9 cellular contexts compared by ENCODE assay signal in genomic region chr3:49415931-49416601, GRCh38.
A peak's percentile ranks its signal among the peaks of the same experiment; 100 is the strongest.
DNase-seq lines count a peak whose midpoint lies in the region; ATAC-seq lines count a peak whose summit lies in the region.
"Had no signal": no experiment of that assay in that cellular context is flagged by ENCODE, and none has a peak within 500 bp of the region (broad histone marks: within the 10 kb centered on the region; RNA-seq: fewer than 3 reads in every experiment).

No MANE protein-coding gene starts in this region.

- H3K27ac Mint-ChIP-seq in stimulated activated memory B cell treated with anti-CD40 and anti-IgM and Interleukin-4, amounts not matched to agents 10 μg/mL and 1 μg/mL and 100 μg/mL, for 72 hours, result peak overlapping the region; percentile 81

- H3K9me3 Mint-ChIP-seq in stimulated activated memory B cell treated with anti-CD40 and anti-IgM and Interleukin-4, amounts not matched to agents 10 μg/mL and 1 μg/mL and 100 μg/mL, for 72 hours, result no peaks in the 10 kb centered on the region

- ATAC-seq in stimulated activated memory B cell treated with anti-CD40 and anti-IgM and Interleukin-4, amounts not matched to agents 10 μg/mL and 1 μg/mL and 100 μg/mL, for 72 hours, result peak; percentile 60
- ATAC-seq: A549 had no signal

- peak overlapping the region; percentile 45 for H3K4me3 Mint-ChIP-seq in stimulated activated memory B cell treated with anti-CD40 and anti-IgM and Interleukin-4, amounts not matched to agents 10 μg/mL and 1 μg/mL and 100 μg/mL, for 72 hours

- peaks cover 64% of the 10 kb centered on the region for H3K4me1 Mint-ChIP-seq in stimulated activated memory B cell treated with anti-CD40 and anti-IgM and Interleukin-4, amounts not matched to agents 10 μg/mL and 1 μg/mL and 100 μg/mL, for 72 hours

- no peaks in the 10 kb centered on the region for H3K27me3 Mint-ChIP-seq in stimulated activated memory B cell treated with anti-CD40 and anti-IgM and Interleukin-4, amounts not matched to agents 10 μg/mL and 1 μg/mL and 100 μg/mL, for 72 hours

- peak; percentile 72 for DNase-seq in SIG-M5 treated with dmso at 0.1 percent for 504 hours (lab: John Stamatoyannopoulos, UW; ENCODE audit: unreplicated experiment)
- no peak for DNase-seq in SIG-M5 (lab: John Stamatoyannopoulos, UW)
- peak; percentile 33 to 52 for DNase-seq in activated CD8-positive, alpha-beta memory T cell treated with anti-CD3 and anti-CD28 coated beads for 4 hours (ENCODE audit: low read depth in 2 of 2)
- DNase-seq in left kidney (ENCODE audit: low read depth, low spot score), result peak; percentile 78
- no peak for DNase-seq in NCI-H1436 treated with DMSO at 0.1 percent for 48 hours (lab: John Stamatoyannopoulos, UW)
- no peak for DNase-seq in NCI-H69 (lab: John Stamatoyannopoulos, UW)
- DNase-seq in middle frontal gyrus (ENCODE audit: extremely low spot score, low spot score), result no peak

- peaks cover 37% of the 10 kb centered on the region for H3K36me3 Mint-ChIP-seq in stimulated activated memory B cell treated with anti-CD40 and anti-IgM and Interleukin-4, amounts not matched to agents 10 μg/mL and 1 μg/mL and 100 μg/mL, for 72 hours

Comparison
In these comparisons a context has a peak if more than half of its experiments do, and no peak if none do; other contexts are left out.
1. DNase-seq: peak in SIG-M5 treated with dmso at 0.1 percent for 504 hours (single experiment), activated CD8-positive, alpha-beta memory T cell treated with anti-CD3 and anti-CD28 coated beads for 4 hours (2 of 2) and left kidney (single experiment); none in SIG-M5 (single experiment), NCI-H1436 treated with DMSO at 0.1 percent for 48 hours (single experiment), NCI-H69 (single experiment) and middle frontal gyrus (single experiment).